Comparison of ENCODE assay signal across 9 cellular contexts in the genomic region with DNA sequence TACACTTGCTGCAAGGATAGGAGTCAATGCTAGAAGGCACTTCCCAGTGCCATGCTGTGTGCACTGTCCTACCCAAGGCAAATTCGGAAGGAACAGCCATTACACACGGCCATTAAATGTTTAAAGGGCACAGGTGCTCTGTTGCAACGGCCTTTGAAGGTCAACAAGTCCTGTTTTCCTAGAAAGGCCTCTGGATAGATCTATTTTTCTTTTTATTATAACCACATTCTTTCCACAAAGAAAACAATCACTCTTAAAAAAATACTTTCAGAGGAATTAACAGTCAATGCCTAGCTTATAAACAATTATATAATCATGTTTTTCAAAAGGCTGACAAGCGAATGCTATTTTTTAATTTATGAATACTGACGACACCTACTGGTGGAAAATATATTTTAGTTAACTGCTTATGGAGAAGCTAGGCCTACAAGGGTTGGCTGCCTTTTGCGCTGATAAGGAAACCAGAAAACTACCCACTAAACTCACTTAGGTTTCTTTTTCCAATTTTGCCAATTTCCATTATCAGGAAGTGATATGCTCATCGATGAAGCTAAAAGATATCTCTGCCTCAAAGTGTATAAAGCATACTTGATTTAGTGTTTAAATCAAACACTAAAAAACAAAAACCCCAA. TPM values are rescaled to one million over a fixed set of nuclear protein-coding genes. Genes with fewer than 3 reads are reported as not detected.
DNase-seq lines count a peak whose midpoint lies in the region; ATAC-seq and TF ChIP-seq lines count a peak whose summit lies in the region.
"Had no signal": no experiment of that assay in that cellular context is flagged by ENCODE, and none has a peak within 500 bp of the region (broad histone marks: within the 10 kb centered on the region; RNA-seq: fewer than 3 reads in every experiment).

No MANE protein-coding gene starts in this region.

- H3K4ac ChIP-seq in neuronal stem cell (ENCODE audit: low read length), result no peak overlapping the region

- H3K9ac ChIP-seq in neuronal stem cell (ENCODE audit: low read depth, low read length, poor library complexity), result no peak overlapping the region

- H3K4me1 ChIP-seq in neuronal stem cell (ENCODE audit: control insufficient read depth in 2 of 2, insufficient read depth in 1 of 2, low read depth in 1 of 2, low read length in 2 of 2), result peaks cover 3 to 4% of the 10 kb centered on the region in 2 donors

- no peak overlapping the region for H2BK5ac ChIP-seq in neuronal stem cell (ENCODE audit: low read length)

- no peak overlapping the region for H3K14ac ChIP-seq in neuronal stem cell (ENCODE audit: low read length)

- no peak overlapping the region for H2BK15ac ChIP-seq in neuronal stem cell (ENCODE audit: low read length)

- H3K27ac ChIP-seq in neuronal stem cell (replicated peaks; ENCODE audit: low read length), result no peak overlapping the region

- no peak overlapping the region for H4K91ac ChIP-seq in neuronal stem cell (ENCODE audit: low read depth, low read length, poor library complexity)

- WGBS in neuronal stem cell (ENCODE audit: extremely low coverage in 2 of 2, insufficient read length in 2 of 2, insufficient replicate concordance in 1 of 2), 2 donors, result no CpG with 5 or more reads among the region's 7 CpGs

- no peak overlapping the region for H2BK12ac ChIP-seq in neuronal stem cell (ENCODE audit: low read length)

- H3K23ac ChIP-seq in neuronal stem cell (ENCODE audit: low read depth, low read length, poor library complexity), result no peak overlapping the region

- no peak overlapping the region for H3K4me2 ChIP-seq in neuronal stem cell (ENCODE audit: insufficient read depth, low read length, poor library complexity, severe bottlenecking)

- H3K4me3 ChIP-seq in AG04449 (ENCODE audit: low read depth, low read length), result no peak overlapping the region
- no peak overlapping the region for H3K4me3 ChIP-seq in GM12875 (ENCODE audit: low read depth, low read length)
- peak overlapping the region; percentile 91 for H3K4me3 ChIP-seq in fibroblast of the aortic adventitia (ENCODE audit: low read depth, low read length)
- no peak overlapping the region for H3K4me3 ChIP-seq in neuronal stem cell (ENCODE audit: low read length in 2 of 2)

- H3K36me3 ChIP-seq in neuronal stem cell (replicated peaks in 1 of 2; ENCODE audit: control insufficient read depth in 2 of 2, insufficient read depth in 2 of 2, low read length in 2 of 2), result no peaks in the 10 kb centered on the region

- CTCF ChIA-PET in AG04449 (lab: Yijun Ruan, JAX), result interaction anchor here (0.7 to 9.7 kb wide), 45 partner anchors 9 to 208 kb away, joined by 3 to 164 read pairs (median 5); no protein-coding TSS in a partner anchor

- POLR2A ChIA-PET in AG04449 (lab: Yijun Ruan, JAX), result interaction anchor here (0.5 to 0.7 kb wide), 2 partner anchors 29 to 43 kb away, joined by 3 to 4 read pairs; no protein-coding TSS in a partner anchor

- H3K9me3 ChIP-seq in neuronal stem cell (replicated peaks in 1 of 2; ENCODE audit: control insufficient read depth in 2 of 2, insufficient read depth in 1 of 2, low read depth in 1 of 2, low read length in 2 of 2), result no peaks in the 10 kb centered on the region

- H2BK120ac ChIP-seq in neuronal stem cell (ENCODE audit: low read depth, low read length), result no peak overlapping the region

- no peak for DNase-seq in AG04449 (ENCODE audit: low read depth, low spot score)
- peak; percentile 31 for DNase-seq in NCI-H226
- peak; percentile 52 for DNase-seq in activated CD8-positive, alpha-beta memory T cell treated with anti-CD3 and anti-CD28 coated beads, Interleukin-2, amount 50 U/mL, for 48 hours
- peak; percentile 85 for DNase-seq in fibroblast of the aortic adventitia (ENCODE audit: low read depth)
- DNase-seq in neuronal stem cell (ENCODE audit: low spot score), result peak; percentile 15
- DNase-seq in activated effector memory CD4-positive, alpha-beta T cell treated with Interleukin-2 at 50 U/mL for 16 hours, result no peak
- DNase-seq: left cardiac atrium had no signal

- H3K79me1 ChIP-seq in neuronal stem cell (ENCODE audit: low read depth, low read length), result no peaks in the 10 kb centered on the region

- peak; percentile 28 for TF ChIP-seq CTCF in AG04449 (IDR thresholded peaks at IDR 0.05; ENCODE audit: insufficient read depth, low read length, missing control alignments)
- TF ChIP-seq CTCF in GM12875 (IDR thresholded peaks at IDR 0.05; ENCODE audit: borderline replicate concordance, insufficient read depth, low read depth, low read length), result 0 out of 2 replicates have a peak, but pooled peaks have one; percentile 7
- peak; percentile 45 for TF ChIP-seq CTCF in fibroblast of the aortic adventitia (IDR thresholded peaks at IDR 0.05; ENCODE audit: insufficient read depth, low read length)

- H2AFZ ChIP-seq in neuronal stem cell (ENCODE audit: low read length), result no peak overlapping the region

- no peak overlapping the region for H4K8ac ChIP-seq in neuronal stem cell (ENCODE audit: low read depth, low read length)

- H3K27me3 ChIP-seq in neuronal stem cell (ENCODE audit: control insufficient read depth in 3 of 3, insufficient read depth in 3 of 3, low read depth in 1 of 3, low read length in 3 of 3), result peaks cover 0 to 34% (median 18%) of the 10 kb centered on the region in 3 experiments

- no peak overlapping the region for H2AK5ac ChIP-seq in neuronal stem cell (ENCODE audit: low read depth, low read length)

- no peak overlapping the region for H3K18ac ChIP-seq in neuronal stem cell (ENCODE audit: low read length)

- ATAC-seq in GM21576 (IDR thresholded peaks at IDR 0.05; ENCODE audit: unreplicated experiment), result no peak

RNA-seq across cellular contexts. Expression of gene ARHGEF3, which starts 2.4 kb away (rescaled TPM):
- 21.8 and 26.3 TPM in 2 replicates for total RNA-seq in fibroblast of the aortic adventitia (ENCODE audit: low replicate concordance)
- polyA plus RNA-seq in neuronal stem cell (2013, experiment 1 of 2), result 2.2 TPM
- polyA plus RNA-seq in neuronal stem cell (2013, experiment 2 of 2), result 2.1 TPM

Comparison
In these comparisons a context has a peak if more than half of its experiments do, and no peak if none do; other contexts are left out.
1. DNase-seq: peak in NCI-H226 (single experiment), activated CD8-positive, alpha-beta memory T cell treated with anti-CD3 and anti-CD28 coated beads, Interleukin-2, amount 50 U/mL, for 48 hours (single experiment), fibroblast of the aortic adventitia (single experiment) and neuronal stem cell (single experiment); none in AG04449 (single experiment) and activated effector memory CD4-positive, alpha-beta T cell treated with Interleukin-2 at 50 U/mL for 16 hours (single experiment).
2. Peak in every context shown above with its lines, with median percentiles within 50 percentile points of each other: CTCF ChIP-seq.